8 cellular contexts compared by ENCODE assay signal in genomic region chr11:36073411-36074203, GRCh38.
DNase-seq lines count a peak whose midpoint lies in the region; ATAC-seq, FAIRE-seq and TF ChIP-seq lines count a peak whose summit lies in the region.

No MANE protein-coding gene starts in this region.

- ATAC-seq in pancreas (peak; percentile 44 to 76 (median 64)), GM18907 (IDR thresholded peaks at IDR 0.05; ENCODE audit: unreplicated experiment) (no peak), GM19035 (IDR thresholded peaks at IDR 0.05; ENCODE audit: unreplicated experiment) (no peak)

- intact Hi-C loops in pancreas (cut with DNase I) = no loop called here

- H3K9ac ChIP-seq in SK-N-SH = no peak overlapping the region

- TF ChIP-seq EP300 in SK-N-SH (IDR thresholded peaks at IDR 0.05; ENCODE audit: borderline replicate concordance in 1 of 2, low read depth in 1 of 2, low read length in 1 of 2) = peak in 1 of 2 experiments; percentile 61; a peak in 2 of 4 replicates

- 0 out of 2 replicates have a peak, but pooled peaks cover 4% of the 10 kb centered on the region for H3K79me2 ChIP-seq in SK-N-SH (ENCODE audit: insufficient read depth)

- H3K4me2 ChIP-seq in SK-N-SH = no peak overlapping the region

- DNase-seq in GM12865 (ENCODE audit: low read depth) (peak; percentile 3), SK-N-SH (peak; percentile 69), foreskin fibroblast (peak; percentile 82 to 89), pancreas (peak in 3 of 6 donors; percentile 12 to 45 (median 30)), NCI-H1048 (lab: John Stamatoyannopoulos, UW) (no peak)
- DNase-seq in activated CD4-positive, alpha-beta T cell treated with anti-CD3 and anti-CD28 coated beads, Interleukin-2, amount 50 U/mL, for 4 hours = no peak

- CTCF ChIA-PET in SK-N-SH (lab: Yijun Ruan, JAX) = interaction anchor here (1.0 to 7.8 kb wide), 6 partner anchors 11 to 458 kb away, joined by 3 to 65 read pairs (median 6); no protein-coding TSS in a partner anchor

- WGBS in SK-N-SH (ENCODE audit: low lambda C conversion rate) = 52% methylated on average over 6 of the region's 9 CpGs
- WGBS in pancreas, 2 donors = 38 to 45% methylated on average over 9 of the region's 9 CpGs

- H4K20me1 ChIP-seq in SK-N-SH (ENCODE audit: insufficient read depth) = no peaks in the 10 kb centered on the region

- H3K4me3 ChIP-seq in GM12865 (ENCODE audit: low read depth, low read length) (no peak overlapping the region), SK-N-SH (ENCODE audit: low read depth in 2 of 2, low read length in 1 of 2) (no peak overlapping the region), foreskin fibroblast (ENCODE audit: low read depth in 1 of 2, low read length in 2 of 2) (no peak overlapping the region), pancreas (no peak overlapping the region)

- POLR2A ChIA-PET in SK-N-SH (lab: Yijun Ruan, JAX) = no interaction called here

- H3K27ac ChIP-seq in SK-N-SH (ENCODE audit: low read depth in 2 of 2, low read length in 1 of 2) (peak overlapping the region in 1 of 2 experiments; percentile 73; a peak in 2 of 4 replicates), pancreas (no peak overlapping the region)

- H3K36me3 ChIP-seq in SK-N-SH (replicated peaks in 1 of 2; ENCODE audit: control insufficient read depth in 1 of 2, insufficient read depth in 2 of 2, low read length in 1 of 2) (no peaks in the 10 kb centered on the region), pancreas (no peaks in the 10 kb centered on the region)

- no peaks in the 10 kb centered on the region for H3K9me2 ChIP-seq in SK-N-SH

- no peak for FAIRE-seq in pancreas (lab: Jason Lieb, UNC)

- peak; percentile 24; the same call in 1 of the 2 replicates for TF ChIP-seq RAD21 in SK-N-SH (IDR thresholded peaks at IDR 0.05; ENCODE audit: low read length)

- peaks cover 12 to 20% of the 10 kb centered on the region in 2 experiments; a peak in 3 of 4 replicates for H3K4me1 ChIP-seq in SK-N-SH (ENCODE audit: control insufficient read depth in 1 of 2, insufficient read depth in 2 of 2, low read depth in 1 of 2, low read length in 1 of 2)
- peaks cover 0 to 8% (median 0%) of the 10 kb centered on the region in 3 donors for H3K4me1 ChIP-seq in pancreas

- H2AFZ ChIP-seq in SK-N-SH (ENCODE audit: low read depth) = no peak overlapping the region

- H3F3A ChIP-seq in SK-N-SH (replicated peaks; ENCODE audit: insufficient read depth) = no peaks in the 10 kb centered on the region

- TF ChIP-seq CTCF in GM12865 (IDR thresholded peaks at IDR 0.05; ENCODE audit: insufficient read depth, low read depth, low read length, missing control alignments) (no peak), SK-N-SH (IDR thresholded peaks at IDR 0.05) (no peak), foreskin fibroblast (IDR thresholded peaks at IDR 0.05; ENCODE audit: low read depth, low read length) (no peak), pancreas (IDR thresholded peaks at IDR 0.05) (no peak)

- H3K27me3 ChIP-seq in SK-N-SH (ENCODE audit: insufficient read depth) (no peaks in the 10 kb centered on the region), pancreas (no peaks in the 10 kb centered on the region)

- H3K9me3 ChIP-seq in SK-N-SH (no peaks in the 10 kb centered on the region), pancreas (no peaks in the 10 kb centered on the region)

TF ChIP-seq in SK-N-SH, 30 proteins besides CTCF, POLR2A, EP300 and RAD21:
- 0 out of 2 replicates have a peak, but pooled peaks have one; percentile 33 for TF ChIP-seq MAX (IDR thresholded peaks at IDR 0.05; ENCODE audit: low read depth)
- peak; percentile 38 for TF ChIP-seq CHD2 (IDR thresholded peaks at IDR 0.05; ENCODE audit: low read length, partially characterized antibody)
- TF ChIP-seq SIN3A (IDR thresholded peaks at IDR 0.05; ENCODE audit: borderline replicate concordance, low read depth, low read length) = 0 out of 2 replicates have a peak, but pooled peaks have one; percentile 39
- TF ChIP-seq SMC3 (IDR thresholded peaks at IDR 0.05; ENCODE audit: low read depth, low read length) = no peak
- TF ChIP-seq RCOR1 (IDR thresholded peaks at IDR 0.05; ENCODE audit: low read length) = peak; percentile 62; the same call in 1 of the 2 replicates
- TF ChIP-seq MXI1 (IDR thresholded peaks at IDR 0.05; ENCODE audit: low read depth, low read length) = peak; percentile 93
- peak; percentile 66 for TF ChIP-seq TCF12 (IDR thresholded peaks at IDR 0.05)
- peak; percentile 50; the same call in 1 of the 2 replicates for TF ChIP-seq FOXJ3 (CRISPR knock-in tag; IDR thresholded peaks at IDR 0.05)
- no peak for TF ChIP-seq ZBTB33 (IDR thresholded peaks at IDR 0.05; ENCODE audit: borderline replicate concordance, low read depth)
- TF ChIP-seq PBX3 (IDR thresholded peaks at IDR 0.05) = peak; percentile 70
TF ChIP-seq in SK-N-SH: peak in this region for 8.

Comparison
In these comparisons a context has a peak if more than half of its experiments do, and no peak if none do; other contexts are left out.
1. DNase-seq: peak in GM12865 (single experiment), SK-N-SH (single experiment) and foreskin fibroblast (2 of 2); none in NCI-H1048 (single experiment) and activated CD4-positive, alpha-beta T cell treated with anti-CD3 and anti-CD28 coated beads, Interleukin-2, amount 50 U/mL, for 4 hours (0 of 2).
2. ATAC-seq: peak in pancreas (4 of 4); none in GM18907 (single experiment) and GM19035 (single experiment).